Comparison of ENCODE assay signal across 8 cellular contexts in the genomic region with DNA sequence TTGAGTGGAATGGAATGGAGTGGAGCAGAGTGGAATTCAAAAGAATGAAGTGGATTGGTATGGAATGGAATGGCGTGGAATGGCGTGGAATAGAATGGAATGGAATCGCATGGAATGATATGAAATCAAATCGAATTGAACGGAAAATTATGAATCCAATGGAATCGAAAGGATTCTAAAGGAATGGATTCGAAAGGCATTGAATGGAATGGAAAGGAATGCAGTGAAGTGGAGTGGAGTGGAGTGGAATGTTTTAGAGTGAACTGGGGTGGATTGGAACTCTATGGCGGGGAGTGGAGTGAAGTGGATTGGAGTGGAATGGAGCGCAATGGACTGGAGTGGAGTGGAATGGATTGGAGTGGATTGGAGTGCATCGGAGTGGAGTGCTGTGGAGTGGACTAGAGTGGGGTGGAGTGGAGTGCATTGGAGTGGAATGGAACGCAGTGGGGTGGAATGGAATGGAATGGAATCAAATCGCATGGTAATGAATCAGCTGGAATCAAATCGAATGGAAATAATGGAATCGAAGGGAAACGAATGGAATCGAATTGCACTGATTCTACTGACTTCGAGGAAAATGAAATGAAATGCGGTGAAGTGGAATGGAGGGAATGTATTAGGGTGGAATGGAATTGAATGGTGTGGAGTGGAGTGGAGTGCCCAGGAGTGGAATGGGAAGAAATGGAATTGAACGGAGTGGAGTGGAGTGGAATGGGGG.
DNase-seq lines count a peak whose midpoint lies in the region; ATAC-seq and TF ChIP-seq lines count a peak whose summit lies in the region.
"Not testable (repeated sequence)": the region's sequence is repeated elsewhere in the genome, so short reads cannot be mapped to it uniquely, and the experiment has no call there.

No MANE protein-coding gene starts in this region.

- intact Hi-C loops in mucosa of descending colon (cut with DNase I, micrococcal nuclease), result not testable (repeated sequence)

- H3K4me3 ChIP-seq in Jurkat, Clone E6-1 (ENCODE audit: low read length); mucosa of descending colon: not testable (repeated sequence)

- not testable (repeated sequence) for H3K36me3 ChIP-seq in mucosa of descending colon (ENCODE audit: low read depth)

- H3K9me3 ChIP-seq in mucosa of descending colon, result peaks cover 27% of the 10 kb centered on the region

- peak; percentile 16 for DNase-seq in CD1c-positive myeloid dendritic cell (ENCODE audit: extremely low spot score)
- peak; percentile 9 for DNase-seq in Jurkat, Clone E6-1 (ENCODE audit: low read depth, low spot score)
- peak; percentile 1 for DNase-seq in activated CD4-positive, alpha-beta T cell treated with anti-CD3 and anti-CD28 coated beads, Interleukin-2, amount 50 U/mL, for 1 hour
- DNase-seq in activated naive CD8-positive, alpha-beta T cell treated with anti-CD3 and anti-CD28 coated beads, Interleukin-2, amount 50 U/mL, for 16 hours (ENCODE audit: low read depth, low spot score), result peak; percentile 14
- peak in 1 of 2 donors; percentile 30 for DNase-seq in foreskin keratinocyte
- DNase-seq in mucosa of descending colon, result peak in 2 of 3 donors; percentile 17 to 30
- DNase-seq in stimulated activated naive CD8-positive, alpha-beta T cell treated with anti-CD3 and anti-CD28 coated beads, Interleukin-15, Interleukin-2, amounts not matched to agents 100 U/mL and 50 U/mL, for 24 hours, result peak; percentile 5

- TF ChIP-seq CTCF in foreskin keratinocyte (conservative IDR thresholded peaks at IDR 0.05); mucosa of descending colon (IDR thresholded peaks at IDR 0.05): not testable (repeated sequence)

- H3K4me1 ChIP-seq in foreskin keratinocyte; mucosa of descending colon (ENCODE audit: low read depth): not testable (repeated sequence)

- ATAC-seq in GM21390 (IDR thresholded peaks at IDR 0.05; ENCODE audit: unreplicated experiment), result peak; percentile 36
- ATAC-seq in foreskin keratinocyte, result peak; percentile 36
- not testable (repeated sequence) for ATAC-seq in mucosa of descending colon
- ATAC-seq in stimulated activated naive CD8-positive, alpha-beta T cell treated with anti-CD3 and anti-CD28 coated beads, Interleukin-15, Interleukin-2, amounts not matched to agents 100 U/mL and 50 U/mL, for 24 hours, result peak; percentile 23

- not testable (repeated sequence) for H3K27ac ChIP-seq in foreskin keratinocyte

- not testable (repeated sequence) for H3K27me3 ChIP-seq in foreskin keratinocyte
